Comparison of ENCODE assay signal across 20 cellular contexts in the genomic region with DNA sequence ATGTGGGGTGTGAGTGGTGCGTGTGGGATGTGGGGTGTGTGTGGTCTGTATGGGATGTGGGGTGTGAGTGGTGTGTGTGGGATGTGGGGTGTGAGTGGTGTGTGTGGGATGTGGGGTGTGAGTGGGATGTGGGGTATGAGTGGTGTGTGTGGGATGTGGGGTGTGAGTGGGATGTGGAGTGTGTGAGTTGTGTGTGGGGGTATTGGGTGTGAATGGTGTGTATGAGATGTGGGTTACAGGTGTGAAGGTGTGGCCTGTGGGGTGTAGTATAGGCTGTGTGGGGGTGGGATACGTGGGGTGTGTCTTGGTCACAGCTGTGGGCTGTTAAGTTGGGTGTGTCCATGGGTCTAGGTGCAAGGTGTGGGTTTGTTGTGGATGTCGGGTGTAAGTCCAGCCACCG.
"Had no signal": no experiment of that assay in that cellular context is flagged by ENCODE, and none has a peak within 500 bp of the region (broad histone marks: within the 10 kb centered on the region; RNA-seq: fewer than 3 reads in every experiment).

No MANE protein-coding gene starts in this region.

- H3K27ac Mint-ChIP-seq: endodermal cell, mesothelial cell of epicardium, nephron, type B pancreatic cell had no signal

- H3K4me1 ChIP-seq: psoas muscle had no signal

- H3K9me3 Mint-ChIP-seq: endodermal cell, mesothelial cell of epicardium, nephron, type B pancreatic cell had no signal

- DNase-seq: effector CD4-positive, alpha-beta T cell; endodermal cell; foreskin melanocyte; mammary epithelial cell; retina; small intestine; stimulated activated CD4-positive, alpha-beta T cell treated with anti-CD3 and anti-CD28 coated beads, Interleukin-12 subunit alpha, Interleukin-12 subunit beta, amount 100 ng/mL, for 4 hours; stimulated activated naive CD4-positive, alpha-beta T cell; stomach; substantia nigra; uterus had no signal

- H3K27me3 ChIP-seq: hepatocyte had no signal

- H3K9me3 ChIP-seq: neutrophil, psoas muscle, stomach, thoracic aorta, uterus had no signal

- H3K4me3 ChIP-seq: coronary artery, hepatocyte, psoas muscle, stomach, thoracic aorta, uterus had no signal

- H3K4me3 Mint-ChIP-seq: endodermal cell, mesothelial cell of epicardium, nephron, type B pancreatic cell had no signal

- H3K27ac ChIP-seq: coronary artery, hepatocyte, neutrophil, psoas muscle, stomach, thoracic aorta, uterus had no signal

- ATAC-seq: left lobe of liver, psoas muscle had no signal

- H3K4me1 Mint-ChIP-seq: endodermal cell had no signal

- H3K4me2 ChIP-seq: hepatocyte had no signal

- H3K36me3 ChIP-seq: neutrophil, stomach, thoracic aorta, uterus had no signal

- H2AFZ ChIP-seq: hepatocyte had no signal

- H3K36me3 Mint-ChIP-seq: mesothelial cell of epicardium, type B pancreatic cell had no signal
